In genomic region chr10:5620966-5621365, GRCh38 we compare ENCODE assay signal across 20 cellular contexts.
"Had no signal": no experiment of that assay in that cellular context is flagged by ENCODE, and none has a peak within 500 bp of the region (broad histone marks: within the 10 kb centered on the region; RNA-seq: fewer than 3 reads in every experiment).

No MANE protein-coding gene starts in this region.

- H3K9ac ChIP-seq: parathyroid adenoma had no signal

- H3K27me3 ChIP-seq: colonic mucosa, esophagus squamous epithelium, gastrocnemius medialis, neutrophil, stomach, upper lobe of left lung had no signal

- H3K36me3 ChIP-seq: colonic mucosa, esophagus squamous epithelium, gastrocnemius medialis, left ventricle myocardium inferior, neutrophil, stomach, upper lobe of left lung had no signal

- ATAC-seq: activated naive CD8-positive, alpha-beta T cell treated with anti-CD3 and anti-CD28 coated beads, Interleukin-2, amount 50 U/mL, for 24 hours; activated T-cell treated with anti-CD3 and anti-CD28 coated beads, Interleukin-2, amount 50 U/mL, for 72 hours; gastrocnemius medialis; mucosa of descending colon; stimulated activated memory B cell treated with anti-CD40 and anti-IgM and Interleukin-4, amounts not matched to agents 10 μg/mL and 1 μg/mL and 100 μg/mL, for 72 hours; T-helper 17 cell had no signal

- H3K27ac ChIP-seq: colonic mucosa, left ventricle myocardium inferior, neutrophil, parathyroid adenoma, upper lobe of left lung had no signal

- H3K4me3 ChIP-seq: colonic mucosa, esophagus squamous epithelium, gastrocnemius medialis, left ventricle myocardium inferior, mucosa of descending colon, stomach, upper lobe of left lung had no signal

- H3K9me3 ChIP-seq: colonic mucosa, esophagus squamous epithelium, gastrocnemius medialis, left ventricle myocardium inferior, mucosa of descending colon, neutrophil, stomach, upper lobe of left lung had no signal

- H3K4me1 ChIP-seq: colonic mucosa had no signal

- DNase-seq: activated CD4-positive, alpha-beta memory T cell treated with anti-CD3 and anti-CD28 coated beads, Interleukin-2, amount 10 ng/mL, durations not matched to agents 7 days and 5 days; activated CD4-positive, alpha-beta T cell treated with anti-CD3 and anti-CD28 coated beads for 48 hours; activated effector memory CD4-positive, alpha-beta T cell treated with anti-CD3 and anti-CD28 coated beads, Interleukin-2, amount 50 U/mL, for 16 hours; activated naive CD4-positive, alpha-beta T cell treated with anti-CD3 and anti-CD28 coated beads, Interleukin-2, amount 10 ng/mL, durations not matched to agents 7 days and 5 days; activated naive CD8-positive, alpha-beta T cell treated with anti-CD3 and anti-CD28 coated beads, Interleukin-2, amount 50 U/mL, for 24 hours; activated T-cell treated with anti-CD3 and anti-CD28 coated beads, Interleukin-2, amount 50 U/mL, for 72 hours; colonic mucosa; esophagus squamous epithelium; gastrocnemius medialis; hippocampal formation; left ventricle myocardium inferior; mucosa of descending colon; small intestine; stimulated activated CD4-positive, alpha-beta T cell treated with anti-CD3 and anti-CD28 coated beads, Interleukin-15, amount 100 ng/mL, for 24 hours; stomach; T-helper 17 cell; upper lobe of left lung had no signal
